ENCODE assay signal across 1 cellular context in the genomic region with DNA sequence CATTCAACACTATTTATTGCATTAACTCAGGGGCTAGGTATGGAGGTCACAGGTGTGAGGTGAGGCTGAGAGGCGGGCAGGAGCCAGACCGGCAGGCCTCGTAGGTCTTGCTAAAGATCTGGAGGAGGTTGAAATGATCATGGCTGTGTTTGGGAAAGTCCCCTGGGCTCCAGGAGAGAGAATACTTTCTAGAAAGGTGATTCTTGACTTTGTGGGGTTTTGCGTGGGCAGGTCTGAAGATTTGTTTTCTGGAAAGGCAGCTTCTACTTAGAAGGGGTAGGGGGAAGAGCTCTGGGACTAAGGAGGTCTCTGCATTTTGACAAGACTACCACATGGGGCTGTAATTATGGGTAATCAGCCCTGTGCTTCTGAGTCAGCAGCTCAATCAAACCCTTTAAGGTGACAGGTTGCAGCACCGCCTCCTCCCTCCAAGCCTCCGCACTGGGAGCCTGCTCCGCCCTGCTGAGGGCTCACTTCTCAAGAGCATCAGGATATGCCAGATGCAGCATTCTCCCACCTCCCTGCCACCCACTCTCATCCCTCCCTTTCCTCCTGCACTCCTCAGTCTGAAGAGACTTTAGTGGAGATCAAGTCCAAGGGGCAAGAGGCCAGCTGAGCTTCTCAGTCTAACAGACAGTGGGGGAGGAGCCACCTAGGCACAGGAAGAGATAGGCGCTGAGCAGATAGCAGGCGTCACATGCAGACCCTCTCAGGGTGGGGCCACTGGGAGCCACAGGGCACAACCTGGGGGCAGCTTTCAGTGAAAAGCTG.
TF ChIP-seq lines count a peak whose summit lies in the region.

No MANE protein-coding gene starts in this region.

TF ChIP-seq in HepG2, 621 proteins besides CTCF, POLR2A, EP300 and RAD21:
- TF ChIP-seq ZNF281 (CRISPR knock-in tag; IDR thresholded peaks at IDR 0.05; ENCODE audit: borderline replicate concordance): peak; percentile 33; the same call in 1 of the 2 replicates
- TF ChIP-seq HNF4A (CRISPR knock-in tag; IDR thresholded peaks at IDR 0.05): no peak
- 0 out of 2 replicates have a peak, but pooled peaks have one; percentile 39 for TF ChIP-seq ZNF792 (CRISPR knock-in tag; IDR thresholded peaks at IDR 0.05)
